Comparison of ENCODE assay signal across 27 cellular contexts in genomic region chr1:2506007-2506860, GRCh38. TPM values are rescaled to one million over a fixed set of nuclear protein-coding genes. Genes with fewer than 3 reads are reported as not detected.
A peak's percentile ranks its signal among the peaks of the same experiment; 100 is the strongest.
DNase-seq lines count a peak whose midpoint lies in the region; ATAC-seq and TF ChIP-seq lines count a peak whose summit lies in the region.
"Had no signal": no experiment of that assay in that cellular context is flagged by ENCODE, and none has a peak within 500 bp of the region (broad histone marks: within the 10 kb centered on the region; RNA-seq: fewer than 3 reads in every experiment).

No MANE protein-coding gene starts in this region.

- peaks cover 8% of the 10 kb centered on the region; the same call in 1 of the 2 replicates for H3K36me3 Mint-ChIP-seq in WTC11
- peaks cover 27% of the 10 kb centered on the region for H3K36me3 Mint-ChIP-seq in activated T-cell treated with anti-CD3 and anti-CD28 coated beads, Interleukin-2, amount 50 U/mL, for 24 hours (ENCODE audit: low read depth)

- no peak overlapping the region for H3K4ac ChIP-seq in mesenchymal stem cell (ENCODE audit: low read depth in 1 of 2, low read length in 2 of 2)

- no peak overlapping the region for H2BK5ac ChIP-seq in mesenchymal stem cell (ENCODE audit: low read depth, low read length, poor library complexity, severe bottlenecking)

- H3K27ac ChIP-seq in mesenchymal stem cell (ENCODE audit: low read length, poor library complexity, severe bottlenecking) (no peak overlapping the region), sigmoid colon (no peak overlapping the region), tibial nerve (no peak overlapping the region)
- H3K27ac ChIP-seq: body of pancreas, esophagus muscularis mucosa, gastroesophageal sphincter had no signal

- POLR2A ChIA-PET in WTC11 (lab: Charles Lee): interaction anchor here (0.7 to 1.5 kb wide), 4 partner anchors 17 to 258 kb away, joined by 3 read pairs; partner anchors contain the start of gene PANK4

- H3K18ac ChIP-seq in mesenchymal stem cell (ENCODE audit: low read depth in 1 of 2, low read length in 2 of 2): no peak overlapping the region

- no peak overlapping the region for H3K4me2 ChIP-seq in mesenchymal stem cell (ENCODE audit: low read length, poor library complexity, severe bottlenecking)

- no peak overlapping the region for H2AFZ ChIP-seq in mesenchymal stem cell (ENCODE audit: low read depth, low read length)

- H4K91ac ChIP-seq in mesenchymal stem cell (ENCODE audit: low read length): peak overlapping the region; percentile 28

- peaks cover 12% of the 10 kb centered on the region for H3K4me1 Mint-ChIP-seq in stimulated activated naive CD8-positive, alpha-beta T cell treated with anti-CD3 and anti-CD28 coated beads, Interleukin-15, amount 100 ng/mL, for 72 hours
- no peaks in the 10 kb centered on the region for H3K4me1 Mint-ChIP-seq in WTC11
- peaks cover 3% of the 10 kb centered on the region for H3K4me1 Mint-ChIP-seq in activated T-cell treated with anti-CD3 and anti-CD28 coated beads, Interleukin-2, amount 50 U/mL, for 24 hours (ENCODE audit: low read depth)
- H3K4me1 Mint-ChIP-seq: activated CD4-positive, alpha-beta T cell treated with anti-CD3 and anti-CD28 coated beads, Interleukin-2, amount 10 ng/mL, durations not matched to agents 24 days and 14 days had no signal

- no peak overlapping the region for H3K4me3 Mint-ChIP-seq in stimulated activated naive CD8-positive, alpha-beta T cell treated with anti-CD3 and anti-CD28 coated beads, Interleukin-15, amount 100 ng/mL, for 72 hours
- H3K4me3 Mint-ChIP-seq in WTC11: no peak overlapping the region
- no peak overlapping the region for H3K4me3 Mint-ChIP-seq in activated T-cell treated with anti-CD3 and anti-CD28 coated beads, Interleukin-2, amount 50 U/mL, for 24 hours
- H3K4me3 Mint-ChIP-seq: activated CD4-positive, alpha-beta T cell treated with anti-CD3 and anti-CD28 coated beads, Interleukin-2, amount 10 ng/mL, durations not matched to agents 24 days and 14 days; T-helper 1 cell treated with Interleukin-12 subunit alpha and Interleukin-12 subunit beta and Interleukin-4 antibody, amounts not matched to agents 30 μg/mL and 1 μg/mL, for 36 hours had no signal

- H2BK15ac ChIP-seq in mesenchymal stem cell (ENCODE audit: low read depth, poor library complexity, severe bottlenecking): no peak overlapping the region

- TF ChIP-seq POLR2A in sigmoid colon (IDR thresholded peaks at IDR 0.05) (no peak), tibial nerve (IDR thresholded peaks at IDR 0.05) (no peak)

- H3K27ac Mint-ChIP-seq in stimulated activated naive CD8-positive, alpha-beta T cell treated with anti-CD3 and anti-CD28 coated beads, Interleukin-15, amount 100 ng/mL, for 72 hours: no peak overlapping the region
- H3K27ac Mint-ChIP-seq in WTC11: no peak overlapping the region
- no peak overlapping the region for H3K27ac Mint-ChIP-seq in activated T-cell treated with anti-CD3 and anti-CD28 coated beads, Interleukin-2, amount 50 U/mL, for 24 hours
- H3K27ac Mint-ChIP-seq: activated CD4-positive, alpha-beta T cell treated with anti-CD3 and anti-CD28 coated beads, Interleukin-2, amount 10 ng/mL, durations not matched to agents 24 days and 14 days; T-helper 1 cell treated with Interleukin-12 subunit alpha and Interleukin-12 subunit beta and Interleukin-4 antibody, amounts not matched to agents 30 μg/mL and 1 μg/mL, for 36 hours had no signal

- intact Hi-C loops in sigmoid colon (cut with DNase I): no loop called here

- no peak overlapping the region for H3K14ac ChIP-seq in mesenchymal stem cell (ENCODE audit: low read length in 2 of 2)

- no peak overlapping the region for H2AK5ac ChIP-seq in mesenchymal stem cell (ENCODE audit: low read length, severe bottlenecking)

- no peak for TF ChIP-seq CTCF in WTC11 (IDR thresholded peaks at IDR 0.05)
- TF ChIP-seq CTCF in sigmoid colon (IDR thresholded peaks at IDR 0.05): no peak
- TF ChIP-seq CTCF in tibial nerve (IDR thresholded peaks at IDR 0.05): no peak

- H3K36me3 ChIP-seq in mesenchymal stem cell (ENCODE audit: control insufficient read depth in 1 of 2, insufficient read depth in 2 of 2, low read depth in 1 of 2, low read length in 2 of 2) (peaks cover 22 to 78% of the 10 kb centered on the region in 2 experiments), sigmoid colon (peaks cover 25 to 39% (median 28%) of the 10 kb centered on the region in 4 donors), tibial nerve (peaks cover 0 to 43% (median 26%) of the 10 kb centered on the region in 3 donors)

- CTCF ChIA-PET in WTC11 (lab: Charles Lee): interaction anchor here (0.5 to 1.5 kb wide), 6 partner anchors 17 to 1228 kb away, joined by 3 to 8 read pairs (median 4); partner anchors contain the start of gene PEX10

- H3K9ac ChIP-seq in mesenchymal stem cell (ENCODE audit: low read length): no peak overlapping the region

- no peak overlapping the region for H2BK12ac ChIP-seq in mesenchymal stem cell (ENCODE audit: low read length in 2 of 2)

- peaks cover 19% of the 10 kb centered on the region for H3K4me1 ChIP-seq in mesenchymal stem cell (ENCODE audit: control insufficient read depth, insufficient read depth, low read depth, low read length)
- peaks cover 0 to 18% (median 10%) of the 10 kb centered on the region in 4 donors for H3K4me1 ChIP-seq in sigmoid colon
- peaks cover 0 to 26% (median 4%) of the 10 kb centered on the region in 4 donors for H3K4me1 ChIP-seq in tibial nerve
- H3K4me1 ChIP-seq: body of pancreas, HAP-1 had no signal

- ATAC-seq in stimulated activated naive CD8-positive, alpha-beta T cell treated with anti-CD3 and anti-CD28 coated beads, Interleukin-15, amount 100 ng/mL, for 72 hours: peak; percentile 17
- ATAC-seq in stimulated activated naive CD8-positive, alpha-beta T cell treated with anti-CD3 and anti-CD28 coated beads, Interleukin-15, Interleukin-2, amounts not matched to agents 100 U/mL and 50 U/mL, for 24 hours: no peak
- ATAC-seq in WTC11: no peak; the same call in 1 of the 2 replicates
- ATAC-seq: body of pancreas, gastroesophageal sphincter had no signal

- H3K79me1 ChIP-seq in mesenchymal stem cell (replicated peaks; ENCODE audit: low read length, poor library complexity, severe bottlenecking): no peaks in the 10 kb centered on the region

- H2BK120ac ChIP-seq in mesenchymal stem cell (ENCODE audit: low read depth, low read length): no peak overlapping the region

- no peaks in the 10 kb centered on the region for H3K9me3 Mint-ChIP-seq in stimulated activated naive CD8-positive, alpha-beta T cell treated with anti-CD3 and anti-CD28 coated beads, Interleukin-15, amount 100 ng/mL, for 72 hours
- no peaks in the 10 kb centered on the region for H3K9me3 Mint-ChIP-seq in WTC11
- H3K9me3 Mint-ChIP-seq in activated T-cell treated with anti-CD3 and anti-CD28 coated beads, Interleukin-2, amount 50 U/mL, for 24 hours: no peaks in the 10 kb centered on the region
- H3K9me3 Mint-ChIP-seq: activated CD4-positive, alpha-beta T cell treated with anti-CD3 and anti-CD28 coated beads, Interleukin-2, amount 10 ng/mL, durations not matched to agents 24 days and 14 days; T-helper 1 cell treated with Interleukin-12 subunit alpha and Interleukin-12 subunit beta and Interleukin-4 antibody, amounts not matched to agents 30 μg/mL and 1 μg/mL, for 36 hours had no signal

- H3K9me3 ChIP-seq in mesenchymal stem cell (ENCODE audit: control insufficient read depth, low read length) (no peaks in the 10 kb centered on the region), sigmoid colon (no peaks in the 10 kb centered on the region), tibial nerve (no peaks in the 10 kb centered on the region)
- H3K9me3 ChIP-seq: body of pancreas, esophagus muscularis mucosa, gastroesophageal sphincter, HAP-1 had no signal

- H3K4me3 ChIP-seq in mesenchymal stem cell (ENCODE audit: insufficient read depth in 1 of 2, low read depth in 1 of 2, low read length in 2 of 2): peak overlapping the region in 1 of 2 experiments; percentile 2
- H3K4me3 ChIP-seq in sigmoid colon: no peak overlapping the region
- H3K4me3 ChIP-seq in tibial nerve: no peak overlapping the region
- H3K4me3 ChIP-seq: body of pancreas, esophagus muscularis mucosa, gastroesophageal sphincter, HAP-1 had no signal

- no peak overlapping the region for H4K8ac ChIP-seq in mesenchymal stem cell (ENCODE audit: low read length)

- H3K27me3 Mint-ChIP-seq in stimulated activated naive CD8-positive, alpha-beta T cell treated with anti-CD3 and anti-CD28 coated beads, Interleukin-15, amount 100 ng/mL, for 72 hours: no peaks in the 10 kb centered on the region
- H3K27me3 Mint-ChIP-seq in WTC11 (ENCODE audit: low read depth): no peaks in the 10 kb centered on the region
- H3K27me3 Mint-ChIP-seq in activated T-cell treated with anti-CD3 and anti-CD28 coated beads, Interleukin-2, amount 50 U/mL, for 24 hours: no peaks in the 10 kb centered on the region
- H3K27me3 Mint-ChIP-seq: activated CD4-positive, alpha-beta T cell treated with anti-CD3 and anti-CD28 coated beads, Interleukin-2, amount 10 ng/mL, durations not matched to agents 24 days and 14 days had no signal

- peaks cover 0 to 46% of the 10 kb centered on the region in 2 experiments for H3K27me3 ChIP-seq in mesenchymal stem cell (ENCODE audit: control insufficient read depth in 1 of 2, insufficient read depth in 1 of 2, low read length in 2 of 2)
- peaks cover 17 to 49% (median 38%) of the 10 kb centered on the region in 3 donors for H3K27me3 ChIP-seq in sigmoid colon
- peaks cover 2 to 39% of the 10 kb centered on the region in 2 donors for H3K27me3 ChIP-seq in tibial nerve

- H3K23ac ChIP-seq in mesenchymal stem cell (ENCODE audit: low read length in 2 of 2): no peak overlapping the region

- TF ChIP-seq EP300 in sigmoid colon (IDR thresholded peaks at IDR 0.05) (no peak), tibial nerve (IDR thresholded peaks at IDR 0.05) (no peak)

- 84% methylated on average over 30 of the region's 30 CpGs for WGBS in mesenchymal stem cell
- WGBS in sigmoid colon, 2 donors: 31 to 69% methylated on average over 30 of the region's 30 CpGs
- WGBS in tibial nerve, 2 donors: 58 to 62% methylated on average over 11 to 25 of the region's 30 CpGs

- DNase-seq in stimulated activated naive CD8-positive, alpha-beta T cell treated with anti-CD3 and anti-CD28 coated beads, Interleukin-15, amount 100 ng/mL, for 72 hours: no peak
- DNase-seq in stimulated activated naive CD8-positive, alpha-beta T cell treated with anti-CD3 and anti-CD28 coated beads, Interleukin-15, Interleukin-2, amounts not matched to agents 100 U/mL and 50 U/mL, for 24 hours: no peak
- DNase-seq in WTC11 (ENCODE audit: low spot score): no peak
- DNase-seq in mesenchymal stem cell: no peak
- DNase-seq in activated T-cell treated with anti-CD3 and anti-CD28 coated beads, Interleukin-2, amount 50 U/mL, for 24 hours: no peak
- DNase-seq in sigmoid colon: no peak
- DNase-seq in tibial nerve (ENCODE audit: low spot score in 2 of 2): no peak
- DNase-seq: activated CD4-positive, alpha-beta T cell treated with anti-CD3 and anti-CD28 coated beads, Interleukin-2, amount 10 ng/mL, durations not matched to agents 24 days and 14 days; activated effector memory CD4-positive, alpha-beta T cell treated with anti-CD3 and anti-CD28 coated beads, Interleukin-2, amount 50 U/mL, for 16 hours; body of pancreas; effector CD4-positive, alpha-beta T cell; Kasumi-1; mammary epithelial cell; NCI-H187; NCI-H226; NCI-H774; OCI-M1; substantia nigra had no signal

RNA-seq across cellular contexts. Expression of gene PANK4, which starts 20.2 kb away (rescaled TPM):
- 35.2 to 52.5 TPM (median 36.7 TPM) in 3 replicates for total RNA-seq in WTC11 (2021)
- 10.2 TPM for polyA plus RNA-seq in mesenchymal stem cell (2013, experiment 1 of 2)
- 9.9 TPM for polyA plus RNA-seq in mesenchymal stem cell (2013, experiment 2 of 2)
- total RNA-seq in sigmoid colon: 10 to 100 TPM; 23.6 to 37.7 (median 27.9) TPM
- polyA plus RNA-seq in sigmoid colon: 10 to 100 TPM; 11.4 to 25.4 (median 13.4) TPM
- 10 to 100 TPM; 14.2 to 50.0 (median 38.1) TPM for total RNA-seq in tibial nerve

RNA-seq across cellular contexts. Expression of gene HES5, which starts 23.8 kb away (rescaled TPM):
- total RNA-seq in WTC11 (2021) (0.21 to 0.23 TPM in 2 of 3 replicates, not detected in the other), sigmoid colon (under 1 TPM in 1 of 4 donors, not detected in 3; 0.36 TPM), tibial nerve (under 1 TPM in 1 of 4 donors, not detected in 3; 0.87 TPM)
- not detected for polyA plus RNA-seq in mesenchymal stem cell (2013, experiment 1 of 2)
- polyA plus RNA-seq in mesenchymal stem cell (2013, experiment 2 of 2): not detected
- polyA plus RNA-seq in sigmoid colon: 1 to 10 TPM in 1 of 3 donors, under 1 TPM in 1, not detected in 1; 0.61 to 1.2 TPM
- total RNA-seq: activated CD4-positive, alpha-beta T cell treated with anti-CD3 and anti-CD28 coated beads, Interleukin-2, amount 10 ng/mL, durations not matched to agents 24 days and 14 days; body of pancreas; chondrocyte; G401; gastroesophageal sphincter; HT1080; mammary epithelial cell; omental fat pad had no signal
- polyA plus RNA-seq: AG04450, mammary epithelial cell had no signal

RNA-seq across cellular contexts. Expression of gene PLCH2, which starts 30.1 kb away (rescaled TPM):
- total RNA-seq in WTC11 (2021) (0.05 to 0.18 TPM (median 0.17 TPM) in 3 replicates), sigmoid colon (1 to 10 TPM in 2 of 4 donors, under 1 TPM in 1, not detected in 1; 0.54 to 1.7 (median 1.1) TPM), tibial nerve (under 1 TPM; 0.21 to 0.59 (median 0.26) TPM)
- polyA plus RNA-seq in mesenchymal stem cell (2013, experiment 1 of 2): under 0.01 TPM
- polyA plus RNA-seq in mesenchymal stem cell (2013, experiment 2 of 2): not detected
- polyA plus RNA-seq in sigmoid colon: 1 to 10 TPM in 1 of 3 donors, under 1 TPM in 1, not detected in 1; 0.60 to 3.8 TPM

RNA-seq across cellular contexts. Expression of gene TNFRSF14, which starts 49.9 kb away (rescaled TPM):
- total RNA-seq in WTC11 (2021) (0.73 to 1.1 TPM (median 0.87 TPM) in 3 replicates), sigmoid colon (10 to 100 TPM; 37.5 to 73.4 (median 60.4) TPM), tibial nerve (100 to 1,000 TPM in 1 of 4 donors, 10 to 100 TPM in 3; 64.9 to 105 (median 91.1) TPM)
- polyA plus RNA-seq in mesenchymal stem cell (2013, experiment 1 of 2): 0.73 TPM
- polyA plus RNA-seq in mesenchymal stem cell (2013, experiment 2 of 2): 0.89 TPM
- polyA plus RNA-seq in sigmoid colon: 100 to 1,000 TPM in 1 of 3 donors, 10 to 100 TPM in 2; 53.5 to 185 (median 64.7) TPM
